ENCODE assay signal across 28 cellular contexts in the genomic region with DNA sequence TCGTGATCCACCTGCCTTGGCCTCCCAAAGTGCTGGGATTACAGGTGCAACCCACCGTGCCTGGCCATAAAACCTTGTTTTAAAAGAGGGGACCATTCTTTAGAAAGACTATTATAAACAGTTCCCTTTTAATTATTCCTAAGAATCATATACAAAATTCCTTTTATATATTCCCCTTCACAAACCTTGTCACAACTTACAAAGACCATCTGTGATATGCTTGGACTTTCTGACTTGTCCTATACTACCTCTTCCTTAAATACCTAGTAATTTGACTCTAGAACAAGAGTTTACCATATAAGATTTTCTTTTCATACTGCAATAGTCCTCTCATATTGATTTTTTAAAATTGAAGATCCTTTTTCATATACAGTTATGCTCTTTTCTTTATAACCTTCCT.
"Had no signal": no experiment of that assay in that cellular context is flagged by ENCODE, and none has a peak within 500 bp of the region (broad histone marks: within the 10 kb centered on the region; RNA-seq: fewer than 3 reads in every experiment).

No MANE protein-coding gene starts in this region.

- H3K4me3 ChIP-seq: colonic mucosa, gastrocnemius medialis, heart left ventricle, hepatocyte, left lung, prostate gland, right atrium auricular region, sigmoid colon, testis, tibial artery had no signal

- H3K36me3 ChIP-seq: colonic mucosa, gastrocnemius medialis, heart left ventricle, left lung, prostate gland, right atrium auricular region, sigmoid colon, tibial artery had no signal

- H2AFZ ChIP-seq: hepatocyte had no signal

- FAIRE-seq: islet of Langerhans, urothelium cell line had no signal

- ATAC-seq: esophagus mucosa; gastrocnemius medialis; heart left ventricle; left cardiac atrium; left lung; naive thymus-derived CD8-positive, alpha-beta T cell; stimulated activated effector memory CD8-positive, alpha-beta T cell treated with anti-CD3 and anti-CD28 coated beads, Interleukin-12 subunit alpha, Interleukin-12 subunit beta, amount 100 ng/mL, for 72 hours; stimulated activated naive CD8-positive, alpha-beta T cell treated with anti-CD3 and anti-CD28 coated beads, Interleukin-15, Interleukin-2, amounts not matched to agents 100 U/mL and 50 U/mL, for 24 hours had no signal

- H3K27me3 ChIP-seq: colonic mucosa, gastrocnemius medialis, heart left ventricle, hepatocyte, left lung, right atrium auricular region, sigmoid colon, testis, tibial artery had no signal

- H3K79me2 ChIP-seq: hepatocyte had no signal

- H3K4me2 ChIP-seq: hepatocyte had no signal

- DNase-seq: colonic mucosa; effector CD8-positive, alpha-beta T cell; endodermal cell; foreskin fibroblast; gastrocnemius medialis; heart left ventricle; left cardiac atrium; mesenchymal stem cell; midbrain; naive thymus-derived CD8-positive, alpha-beta T cell; nephron progenitor cell; nucleus accumbens; sigmoid colon; stimulated activated CD4-positive, alpha-beta T cell treated with anti-CD3 and anti-CD28 coated beads, Interleukin-2, amount 100 ng/mL, for 24 hours; stimulated activated CD4-positive, alpha-beta T cell treated with anti-CD3 and anti-CD28 coated beads, Interleukin-4, amount 100 ng/mL, for 24 hours; stimulated activated naive CD8-positive, alpha-beta T cell treated with anti-CD3 and anti-CD28 coated beads, Interleukin-15, Interleukin-2, amounts not matched to agents 100 U/mL and 50 U/mL, for 24 hours; substantia nigra; testis; tibial artery had no signal

- H3K4me1 ChIP-seq: colonic mucosa, gastrocnemius medialis, heart left ventricle, left lung, prostate gland, right atrium auricular region, sigmoid colon, testis, tibial artery had no signal

- H3K27ac ChIP-seq: colonic mucosa, epithelial cell of prostate, gastrocnemius medialis, heart left ventricle, hepatocyte, left lung, prostate gland, right atrium auricular region, sigmoid colon, testis, tibial artery had no signal

- H3K9me3 ChIP-seq: colonic mucosa, gastrocnemius medialis, prostate gland, right atrium auricular region, sigmoid colon, testis, tibial artery had no signal
